In genomic region chr19:36377541-36378178, GRCh38 we compare ENCODE assay signal across 9 cellular contexts. TPM values are rescaled to one million over a fixed set of nuclear protein-coding genes. Genes with fewer than 3 reads are reported as not detected.
DNase-seq lines count a peak whose midpoint lies in the region; ATAC-seq, FAIRE-seq and TF ChIP-seq lines count a peak whose summit lies in the region.
"Had no signal": no experiment of that assay in that cellular context is flagged by ENCODE, and none has a peak within 500 bp of the region (broad histone marks: within the 10 kb centered on the region; RNA-seq: fewer than 3 reads in every experiment).

No MANE protein-coding gene starts in this region.

- H3K9me3 Mint-ChIP-seq in mesothelial cell of epicardium: peaks cover 6% of the 10 kb centered on the region

- 81% methylated on average over 10 of the region's 10 CpGs for WGBS in A549 (ENCODE audit: missing lambda C conversion rate)
- WGBS in HUES64: 88% methylated on average over 9 of the region's 10 CpGs

- H3K9me3 ChIP-seq in A549 (peaks cover 79% of the 10 kb centered on the region), HUES64 (ENCODE audit: insufficient read depth, low read depth, low read length) (no peaks in the 10 kb centered on the region)

- H3K36me3 Mint-ChIP-seq in mesothelial cell of epicardium: peaks cover 9% of the 10 kb centered on the region

- H3K27me3 ChIP-seq in HUES64 (ENCODE audit: insufficient read depth, low read length): no peaks in the 10 kb centered on the region

- H3K4me3 ChIP-seq in A549 (peak overlapping the region; percentile 61), HUES64 (ENCODE audit: low read length) (peak overlapping the region; percentile 90), cardiac fibroblast (replicated peaks in 1 of 2; ENCODE audit: low read depth in 2 of 2, low read length in 2 of 2) (peak overlapping the region; percentile 88 to 90)

- peak overlapping the region; percentile 94 for H3K4me2 ChIP-seq in A549

- no peak for DNase-seq in A549 (ENCODE audit: low read depth in 1 of 2, low spot score in 1 of 2)
- no peak for DNase-seq in cardiac fibroblast (ENCODE audit: low read depth in 2 of 2)
- DNase-seq in mesothelial cell of epicardium (ENCODE audit: low spot score in 2 of 2, unreplicated experiment in 2 of 2): no peak
- DNase-seq in effector CD4-positive, alpha-beta T cell: no peak
- DNase-seq in NCI-H82 treated with DMSO at 0.1 percent for 48 hours (lab: John Stamatoyannopoulos, UW; ENCODE audit: unreplicated experiment): no peak
- no peak for DNase-seq in cerebellar nuclear complex (lab: John Stamatoyannopoulos, UW)

- no peak for ATAC-seq in A549
- ATAC-seq in GM21360 (IDR thresholded peaks at IDR 0.05; ENCODE audit: unreplicated experiment): no peak

- H3K4me1 ChIP-seq in A549 (peaks cover 5% of the 10 kb centered on the region; the same call in 2 of the 3 replicates), HUES64 (ENCODE audit: insufficient read depth, low read length) (0 out of 2 replicates have a peak, but pooled peaks cover 6% of the 10 kb centered on the region)

- no peak for TF ChIP-seq POLR2A in A549 (IDR thresholded peaks at IDR 0.05; ENCODE audit: low read length)

- H3K36me3 ChIP-seq in HUES64 (ENCODE audit: insufficient read depth, low read length): no peaks in the 10 kb centered on the region

- TF ChIP-seq CTCF in A549 (IDR thresholded peaks at IDR 0.05) (no peak), cardiac fibroblast (IDR thresholded peaks at IDR 0.05; ENCODE audit: low read depth, low read length) (no peak), mesothelial cell of epicardium (IDR thresholded peaks at IDR 0.05; ENCODE audit: unreplicated experiment) (no peak)

- no peak overlapping the region for H3K27ac ChIP-seq in A549
- no peak overlapping the region for H3K27ac ChIP-seq in HUES64 (ENCODE audit: low read depth, low read length)

- H3K4me3 Mint-ChIP-seq in mesothelial cell of epicardium: peak overlapping the region; percentile 90

- CTCF ChIA-PET in A549 (lab: Yijun Ruan, JAX): interaction anchor here (0.6 to 3.7 kb wide), 4 partner anchors 9 to 795 kb away, joined by 3 to 14 read pairs (median 10); partner anchors contain the start of genes ZNF260 and ZNF585A

- H3K9ac ChIP-seq in HUES64 (ENCODE audit: low read depth, low read length): 0 out of 2 replicates have a peak overlapping the region, but pooled peaks have one; percentile 75

- no peaks in the 10 kb centered on the region for H3K27me3 Mint-ChIP-seq in mesothelial cell of epicardium (ENCODE audit: low read depth)

- no peak for TF ChIP-seq EP300 in A549 (IDR thresholded peaks at IDR 0.05)

- peak; percentile 28 for FAIRE-seq in A549 (lab: Jason Lieb, UNC)
- FAIRE-seq: colon had no signal

- POLR2A ChIA-PET in A549 (lab: Yijun Ruan, JAX): interaction anchor here (1.2 to 2.3 kb wide), 5 partner anchors 17 to 473 kb away, joined by 3 to 13 read pairs (median 4); partner anchors contain the start of genes ZNF146, ZNF345, ZNF565 and ZNF566

- TF ChIP-seq RAD21 in A549 (conservative IDR thresholded peaks at IDR 0.05 in 1 of 2, IDR thresholded peaks at IDR 0.05 in 1 of 2): no peak

- peak overlapping the region; percentile 97 for H3K27ac Mint-ChIP-seq in mesothelial cell of epicardium

- peaks cover 15% of the 10 kb centered on the region for H3K4me1 Mint-ChIP-seq in mesothelial cell of epicardium

TF ChIP-seq in A549, 52 proteins besides CTCF, POLR2A, EP300 and RAD21:
- TF ChIP-seq ZNF302 (CRISPR knock-in tag; IDR thresholded peaks at IDR 0.05) (no peak), NPAS2 (CRISPR knock-in tag; IDR thresholded peaks at IDR 0.05; ENCODE audit: borderline replicate concordance) (no peak), MYC (IDR thresholded peaks at IDR 0.05; ENCODE audit: borderline replicate concordance, low read length) (no peak)

RNA-seq across cellular contexts. Expression of gene ZFP14, which starts 1.3 kb away (rescaled TPM):
- 5.8 and 7.1 TPM in 2 replicates for polyA plus RNA-seq in A549 (2011; rRNA removed)
- polyA plus RNA-seq in A549 (2012; cell fraction: cytosol; rRNA removed): 1.2 and 1.3 TPM in 2 replicates
- 0.95 and 1.3 TPM in 2 replicates for polyA plus RNA-seq in A549 (2012; cell fraction: nucleus; rRNA removed)
- polyA plus RNA-seq in A549 (2017; fragmentation: RNase III; extraction: RNeasy Plus Mini Kit Qiagen cat#74134 plus additional on column Dnase treatment): 3.3 to 3.8 TPM (median 3.4 TPM) in 3 replicates
- polyA minus RNA-seq in A549 (2011; rRNA and poly(A)+ RNA removed): 4.6 and 4.7 TPM in 2 replicates
- 3.5 TPM for polyA plus RNA-seq in HUES64 (2013, experiment 1 of 2)
- polyA plus RNA-seq in HUES64 (2013, experiment 2 of 2): 4.1 TPM
- 13.9 to 14.6 TPM (median 14.3 TPM) in 3 replicates for total RNA-seq in mesothelial cell of epicardium

RNA-seq across cellular contexts. Expression of gene ZFP82, which starts 40.8 kb away (rescaled TPM):
- 5.9 and 6.7 TPM in 2 replicates for polyA plus RNA-seq in A549 (2011; rRNA removed)
- polyA plus RNA-seq in A549 (2012; cell fraction: cytosol; rRNA removed): 0.91 and 1.2 TPM in 2 replicates
- 0.66 and 1.2 TPM in 2 replicates for polyA plus RNA-seq in A549 (2012; cell fraction: nucleus; rRNA removed)
- polyA plus RNA-seq in A549 (2017; fragmentation: RNase III; extraction: RNeasy Plus Mini Kit Qiagen cat#74134 plus additional on column Dnase treatment): 3.1 to 3.7 TPM (median 3.7 TPM) in 3 replicates
- polyA minus RNA-seq in A549 (2011; rRNA and poly(A)+ RNA removed): 4.1 and 4.2 TPM in 2 replicates
- polyA plus RNA-seq in HUES64 (2013, experiment 1 of 2): 13.0 TPM
- 14.3 TPM for polyA plus RNA-seq in HUES64 (2013, experiment 2 of 2)
- 14.9 to 15.6 TPM (median 15.5 TPM) in 3 replicates for total RNA-seq in mesothelial cell of epicardium
